Comparison of ENCODE assay signal across 9 cellular contexts in genomic region chr9:127936347-127936852, GRCh38. TPM values are rescaled to one million over a fixed set of nuclear protein-coding genes. Genes with fewer than 3 reads are reported as not detected.
A peak's percentile ranks its signal among the peaks of the same experiment; 100 is the strongest.
DNase-seq lines count a peak whose midpoint lies in the region; TF ChIP-seq lines count a peak whose summit lies in the region.
"Had no signal": no experiment of that assay in that cellular context is flagged by ENCODE, and none has a peak within 500 bp of the region (broad histone marks: within the 10 kb centered on the region; RNA-seq: fewer than 3 reads in every experiment).

No MANE protein-coding gene starts in this region.

- H3K4me1 ChIP-seq in CD8-positive, alpha-beta memory T cell (ENCODE audit: insufficient read depth, low read length), result peaks cover 31% of the 10 kb centered on the region
- H3K4me1 ChIP-seq in neural progenitor cell, result peaks cover 11% of the 10 kb centered on the region

- DNase-seq in CD8-positive, alpha-beta memory T cell, result no peak
- DNase-seq in NB4 (ENCODE audit: low read depth) (no peak), choroid plexus epithelial cell (ENCODE audit: low read depth) (no peak), neural progenitor cell (ENCODE audit: low spot score) (no peak), NCI-H1105 treated with DMSO at 0.1 percent for 48 hours (lab: John Stamatoyannopoulos, UW) (no peak), NOMO-1 (lab: John Stamatoyannopoulos, UW; ENCODE audit: unreplicated experiment in 2 of 2) (no peak), SHP77 treated with DMSO at 0.1 percent for 48 hours (lab: John Stamatoyannopoulos, UW) (no peak)
- no peak for DNase-seq in activated CD4-positive, CD25-positive, alpha-beta regulatory T cell (lab: John Stamatoyannopoulos, UW)
- DNase-seq: NCI-H69 had no signal

- H3K27me3 Mint-ChIP-seq in CD8-positive, alpha-beta memory T cell, result peaks cover 0 to 7% of the 10 kb centered on the region in 2 donors
- peaks cover 10% of the 10 kb centered on the region for H3K27me3 Mint-ChIP-seq in neural progenitor cell (ENCODE audit: insufficient read depth, low read depth)

- H3K36me3 Mint-ChIP-seq in CD8-positive, alpha-beta memory T cell, result peaks cover 0 to 42% (median 7%) of the 10 kb centered on the region in 3 donors
- peaks cover 7% of the 10 kb centered on the region for H3K36me3 Mint-ChIP-seq in neural progenitor cell

- peak overlapping the region; percentile 90 to 98 (median 96) for H3K27ac Mint-ChIP-seq in CD8-positive, alpha-beta memory T cell
- peak overlapping the region; percentile 44 for H3K27ac Mint-ChIP-seq in neural progenitor cell

- peak overlapping the region; percentile 80 for H3K9ac ChIP-seq in neural progenitor cell

- H3K4me3 ChIP-seq in CD8-positive, alpha-beta memory T cell (ENCODE audit: low read length), result peak overlapping the region; percentile 86
- H3K4me3 ChIP-seq in NB4 (ENCODE audit: low read depth, low read length) (peak overlapping the region; percentile 88), choroid plexus epithelial cell (ENCODE audit: low read depth, low read length) (peak overlapping the region; percentile 87), neural progenitor cell (peak overlapping the region; percentile 94)

- peaks cover 18% of the 10 kb centered on the region for H3F3A ChIP-seq in neural progenitor cell (ENCODE audit: low read depth)

- H3K9me3 Mint-ChIP-seq in CD8-positive, alpha-beta memory T cell, result no peaks in the 10 kb centered on the region
- H3K9me3 Mint-ChIP-seq in neural progenitor cell, result no peaks in the 10 kb centered on the region

- H3K27me3 ChIP-seq in CD8-positive, alpha-beta memory T cell (ENCODE audit: insufficient read depth, low read length, poor library complexity, severe bottlenecking), result no peaks in the 10 kb centered on the region
- H3K27me3 ChIP-seq in neural progenitor cell, result no peaks in the 10 kb centered on the region

- no peak overlapping the region for H2AFZ ChIP-seq in neural progenitor cell (replicated peaks)

- H4K20me1 ChIP-seq in neural progenitor cell (ENCODE audit: low read depth), result peaks cover 15% of the 10 kb centered on the region

- TF ChIP-seq CTCF in NB4 (IDR thresholded peaks at IDR 0.05; ENCODE audit: low read depth, low read length) (no peak), choroid plexus epithelial cell (conservative IDR thresholded peaks at IDR 0.05; ENCODE audit: low read depth, low read length) (no peak), neural progenitor cell (IDR thresholded peaks at IDR 0.05) (no peak)

- no peaks in the 10 kb centered on the region for H3K9me3 ChIP-seq in CD8-positive, alpha-beta memory T cell (ENCODE audit: low read length)
- H3K9me3 ChIP-seq in neural progenitor cell (ENCODE audit: low read depth), result no peaks in the 10 kb centered on the region

- H3K27ac ChIP-seq in CD8-positive, alpha-beta memory T cell (ENCODE audit: low read depth, low read length), result peak overlapping the region; percentile 87
- H3K27ac ChIP-seq in neural progenitor cell, result no peak overlapping the region

- H3K4me2 ChIP-seq in neural progenitor cell, result peak overlapping the region; percentile 99

- H3K79me2 ChIP-seq in neural progenitor cell (ENCODE audit: low read depth), result peaks cover 16% of the 10 kb centered on the region

- POLR2A ChIA-PET in CD8-positive, alpha-beta memory T cell (lab: Charles Lee), result interaction anchor here (0.6 to 1.0 kb wide), 3 partner anchors 38 to 165 kb away, joined by 3 to 5 read pairs (median 3); partner anchors contain the start of gene SLC25A25

- H3K36me3 ChIP-seq in CD8-positive, alpha-beta memory T cell (ENCODE audit: insufficient read depth, low read length), result peaks cover 8% of the 10 kb centered on the region
- H3K36me3 ChIP-seq in neural progenitor cell, result no peaks in the 10 kb centered on the region

- H3K4me1 Mint-ChIP-seq in CD8-positive, alpha-beta memory T cell, result peaks cover 34 to 53% (median 38%) of the 10 kb centered on the region in 3 donors
- peaks cover 34% of the 10 kb centered on the region for H3K4me1 Mint-ChIP-seq in neural progenitor cell

- CTCF ChIA-PET in CD8-positive, alpha-beta memory T cell (lab: Charles Lee), result interaction anchor here (1.4 to 1.6 kb wide), 2 partner anchors 13 to 15 kb away, joined by 4 to 5 read pairs; no protein-coding TSS in a partner anchor

- no peak for TF ChIP-seq POLR2A in NB4 (IDR thresholded peaks at IDR 0.05; ENCODE audit: extremely low read depth, insufficient read length)

- H3K4me3 Mint-ChIP-seq in CD8-positive, alpha-beta memory T cell, result peak overlapping the region; percentile 90 to 99 (median 92)
- peak overlapping the region; percentile 97 for H3K4me3 Mint-ChIP-seq in neural progenitor cell

RNA-seq across cellular contexts. Expression of gene DPM2, which starts 1.3 kb away (rescaled TPM):
- total RNA-seq in CD8-positive, alpha-beta memory T cell, result 10 to 100 TPM; 73.8 to 75.5 TPM
- polyA plus RNA-seq in CD8-positive, alpha-beta memory T cell, result 52.2 TPM
- total RNA-seq in neural progenitor cell (ENCODE audit: low replicate concordance), result 9.1 and 20.5 TPM in 2 replicates

RNA-seq across cellular contexts. Expression of gene PIP5KL1, which starts 5.8 kb away (rescaled TPM):
- total RNA-seq in CD8-positive, alpha-beta memory T cell, result 1 to 10 TPM; 1.4 to 2.5 TPM
- polyA plus RNA-seq in CD8-positive, alpha-beta memory T cell, result 0.89 TPM
- total RNA-seq in neural progenitor cell (ENCODE audit: low replicate concordance), result 1.4 and 8.8 TPM in 2 replicates

RNA-seq across cellular contexts. Expression of gene ST6GALNAC4, which starts 19.6 kb away (rescaled TPM):
- 10 to 100 TPM; 32.9 to 43.2 TPM for total RNA-seq in CD8-positive, alpha-beta memory T cell
- 28.7 TPM for polyA plus RNA-seq in CD8-positive, alpha-beta memory T cell
- 5.5 and 11.1 TPM in 2 replicates for total RNA-seq in neural progenitor cell (ENCODE audit: low replicate concordance)

RNA-seq across cellular contexts. Expression of gene ST6GALNAC6, which starts 37.0 kb away (rescaled TPM):
- total RNA-seq in CD8-positive, alpha-beta memory T cell, result 10 to 100 TPM; 52.3 to 54.0 TPM
- 54.7 TPM for polyA plus RNA-seq in CD8-positive, alpha-beta memory T cell
- 14.3 and 42.7 TPM in 2 replicates for total RNA-seq in neural progenitor cell (ENCODE audit: low replicate concordance)

RNA-seq across cellular contexts. Expression of gene EEIG1, which starts 44.4 kb away (rescaled TPM):
- total RNA-seq in CD8-positive, alpha-beta memory T cell, result 10 to 100 TPM; 82.2 to 93.3 TPM
- 167 TPM for polyA plus RNA-seq in CD8-positive, alpha-beta memory T cell
- 8.8 and 30.8 TPM in 2 replicates for total RNA-seq in neural progenitor cell (ENCODE audit: low replicate concordance)
